ENCODE assay signal across 9 cellular contexts in the genomic region with DNA sequence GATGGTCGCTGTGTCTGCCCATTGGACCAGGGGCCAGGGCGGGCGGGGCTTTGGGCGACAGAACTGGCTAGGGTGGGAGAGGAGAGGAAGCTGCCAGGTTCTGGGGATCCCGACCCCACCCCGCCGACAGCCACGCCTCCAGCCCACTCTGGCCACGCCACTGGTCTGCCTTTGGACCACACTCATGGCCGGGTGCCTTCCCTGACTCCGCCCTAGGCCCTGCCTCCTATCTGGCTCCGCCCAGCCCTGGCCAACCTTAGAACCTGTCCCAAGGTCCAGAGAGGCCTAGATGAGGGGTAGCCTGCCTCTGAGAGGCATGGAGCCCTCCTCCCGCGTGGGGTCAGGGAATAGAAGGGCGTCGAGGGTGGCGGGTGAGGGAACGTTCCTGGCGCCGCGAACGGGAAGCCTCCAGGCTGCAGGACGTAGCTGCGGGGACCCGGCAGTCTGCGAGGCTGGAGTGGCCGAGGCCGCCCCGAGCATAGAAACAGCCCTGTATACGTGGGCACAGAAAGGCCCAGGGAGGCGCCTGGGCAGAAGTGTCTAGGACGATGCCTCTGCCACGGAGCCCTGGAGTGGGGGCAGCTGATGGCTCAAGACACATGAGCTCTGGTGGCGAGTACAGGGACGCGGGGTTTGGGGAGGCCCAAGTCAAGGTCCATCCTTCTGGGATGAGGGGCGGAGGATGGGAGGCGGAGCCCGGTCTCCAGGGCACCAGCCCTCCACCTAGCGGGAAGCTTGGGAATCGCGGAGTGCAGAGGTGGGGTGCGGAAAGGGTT. TPM values are rescaled to one million over a fixed set of nuclear protein-coding genes. Genes with fewer than 3 reads are reported as not detected.
DNase-seq lines count a peak whose midpoint lies in the region; ATAC-seq, FAIRE-seq and TF ChIP-seq lines count a peak whose summit lies in the region.
"Had no signal": no experiment of that assay in that cellular context is flagged by ENCODE, and none has a peak within 500 bp of the region (broad histone marks: within the 10 kb centered on the region; RNA-seq: fewer than 3 reads in every experiment).

No MANE protein-coding gene starts in this region.

- intact Hi-C loops in kidney (cut with DNase I), result no loop called here

- H3K9me3 Mint-ChIP-seq in T-cell, result no peaks in the 10 kb centered on the region

- DNase-seq in GM03348 (ENCODE audit: low spot score) (peak; percentile 95), HuH-7 (ENCODE audit: low spot score) (peak; percentile 95), T-cell (peak in 9 of 34 experiments; percentile 7 to 27 (median 16)), kidney (peak; percentile 97), AML-193 (lab: John Stamatoyannopoulos, UW) (no peak), SK-N-DZ (ENCODE audit: low spot score) (no peak)

- H3K9me3 ChIP-seq in kidney (ENCODE audit: control insufficient read depth in 1 of 2, low read length in 2 of 2), result no peaks in the 10 kb centered on the region

- ATAC-seq in T-cell (replicated peaks in 1 of 4), result peak; percentile 46 to 65 (median 54)

- no peak for FAIRE-seq in kidney (lab: Jason Lieb, UNC)
- FAIRE-seq: endometrium had no signal

- no peaks in the 10 kb centered on the region for H3K36me3 ChIP-seq in kidney (ENCODE audit: control insufficient read depth in 1 of 2, insufficient read depth in 2 of 2, low read length in 2 of 2)

- H3K4me3 Mint-ChIP-seq in T-cell, result peak overlapping the region; percentile 61 to 72 (median 63)

- peak; percentile 72 for TF ChIP-seq CTCF in kidney (IDR thresholded peaks at IDR 0.05; ENCODE audit: borderline replicate concordance, extremely low read depth, insufficient read depth)

- POLR2A ChIA-PET in T-cell (lab: Charles Lee), result no interaction called here

- H3K4me1 ChIP-seq in kidney (ENCODE audit: control insufficient read depth in 1 of 2, insufficient read depth in 1 of 2, low read depth in 1 of 2, low read length in 2 of 2), result peaks cover 10 to 13% of the 10 kb centered on the region in 2 donors

- H3K27ac ChIP-seq in cingulate gyrus (ENCODE audit: low read depth, low read length) (peak overlapping the region; percentile 89), kidney (ENCODE audit: low read depth in 2 of 2, low read length in 2 of 2) (peak overlapping the region; percentile 90 to 91), skin epidermis (peak overlapping the region in 19 of 21 experiments; percentile 36 to 88 (median 76))

- peaks cover 12 to 24% (median 17%) of the 10 kb centered on the region in 3 donors for H3K4me1 Mint-ChIP-seq in T-cell

- no peaks in the 10 kb centered on the region for H3K36me3 Mint-ChIP-seq in T-cell

- H3K27ac Mint-ChIP-seq in T-cell, result peak overlapping the region in 1 of 2 donors; percentile 19

- H3K4me3 ChIP-seq in kidney (ENCODE audit: low read length in 2 of 2) (peak overlapping the region; percentile 59 to 60), skin epidermis (peak overlapping the region in 6 of 7 experiments; percentile 11 to 32 (median 18))

- H3K27me3 Mint-ChIP-seq in T-cell, result peaks cover 48 to 69% of the 10 kb centered on the region in 2 donors

- peak overlapping the region; percentile 44 to 69 for H3K9ac ChIP-seq in kidney (ENCODE audit: low read length in 2 of 2)

- CTCF ChIA-PET in T-cell (lab: Charles Lee), result no interaction called here

RNA-seq across cellular contexts. Expression of a gene that starts 11.5 kb away (rescaled TPM):
- total RNA-seq in T-cell, result under 1 TPM in 3 of 5 donors, not detected in 2; 0.41 to 0.67 (median 0.59) TPM
- 29.0 TPM for total RNA-seq in kidney
- 9.2 TPM for polyA plus RNA-seq in kidney (ENCODE audit: insufficient read depth, low read depth, low replicate concordance)
- 3.5 and 5.8 TPM in 2 replicates for polyA plus RNA-seq in SK-N-DZ (2014; cell fraction: cytosol; rRNA removed)
- polyA plus RNA-seq in SK-N-DZ (2014; cell fraction: nucleus; rRNA removed), result 70.8 and 89.0 TPM in 2 replicates

RNA-seq across cellular contexts. Expression of a gene that starts 48.9 kb away (rescaled TPM):
- 1 to 10 TPM in 2 of 5 donors, under 1 TPM in 3; 0.65 to 3.4 (median 0.98) TPM for total RNA-seq in T-cell
- total RNA-seq in kidney, result 3.2 TPM
- polyA plus RNA-seq in kidney (ENCODE audit: insufficient read depth, low read depth, low replicate concordance), result 5.3 TPM
- 4.5 and 6.9 TPM in 2 replicates for polyA plus RNA-seq in SK-N-DZ (2014; cell fraction: cytosol; rRNA removed)
- polyA plus RNA-seq in SK-N-DZ (2014; cell fraction: nucleus; rRNA removed), result 15.5 and 24.3 TPM in 2 replicates

Comparison
In these comparisons a context has a peak if more than half of its experiments do, and no peak if none do; other contexts are left out.
1. DNase-seq: peak in GM03348 (single experiment), HuH-7 (single experiment) and kidney (single experiment); none in AML-193 (0 of 2) and SK-N-DZ (single experiment).
2. RNA of a gene that starts 11.5 kb away (total RNA-seq): 29.0 TPM in kidney (single experiment); 0.41 to 0.67 TPM in T-cell; every median in the first group is over 10 times any median in the second.
3. Peak in every context shown above with its lines, with median percentiles within 50 percentile points of each other: H3K27ac ChIP-seq.